ENCODE assay signal across 15 cellular contexts in the genomic region with DNA sequence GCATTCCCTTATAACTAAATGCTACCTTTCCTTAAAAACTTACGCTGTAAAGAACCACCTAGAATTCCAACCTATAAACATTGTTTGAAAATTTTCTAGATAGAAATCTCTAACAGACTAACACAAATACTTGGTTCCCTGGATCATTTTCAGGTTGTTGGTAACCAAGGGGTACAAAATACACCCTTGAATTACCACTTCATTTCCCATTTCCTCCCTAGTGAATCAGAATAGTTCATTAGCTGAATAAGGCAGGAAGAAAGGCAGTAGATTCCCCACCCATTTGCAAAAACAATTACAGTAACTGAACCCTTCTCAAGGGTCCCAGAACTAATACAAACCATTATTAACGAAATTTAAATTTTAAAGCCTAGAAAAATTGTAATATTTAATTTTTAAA. TPM values are rescaled to one million over a fixed set of nuclear protein-coding genes. Genes with fewer than 3 reads are reported as not detected.
A peak's percentile ranks its signal among the peaks of the same experiment; 100 is the strongest.
DNase-seq lines count a peak whose midpoint lies in the region; ATAC-seq, FAIRE-seq and TF ChIP-seq lines count a peak whose summit lies in the region.
"Had no signal": no experiment of that assay in that cellular context is flagged by ENCODE, and none has a peak within 500 bp of the region (broad histone marks: within the 10 kb centered on the region; RNA-seq: fewer than 3 reads in every experiment).

No MANE protein-coding gene starts in this region.

- peaks cover 35% of the 10 kb centered on the region; the same call in 1 of the 2 replicates for H4K20me1 ChIP-seq in SU-DHL-6 (ENCODE audit: low read depth, low read length)
- H4K20me1 ChIP-seq in endothelial cell of umbilical vein (replicated peaks; ENCODE audit: control insufficient read depth, extremely low read depth, insufficient read depth, low read length), result peaks cover 26% of the 10 kb centered on the region

- TF ChIP-seq POLR2A in endothelial cell of umbilical vein (IDR thresholded peaks at IDR 0.05; ENCODE audit: low read depth, low read length), result no peak
- no peak for TF ChIP-seq POLR2A in vagina (IDR thresholded peaks at IDR 0.05)

- H3K27me3 ChIP-seq in left ventricle myocardium inferior (ENCODE audit: low read depth), result no peaks in the 10 kb centered on the region
- H3K27me3 ChIP-seq in SU-DHL-6 (ENCODE audit: low read length), result no peaks in the 10 kb centered on the region
- H3K27me3 ChIP-seq in endothelial cell of umbilical vein (ENCODE audit: control insufficient read depth in 2 of 2, insufficient read depth in 2 of 2, low read length in 2 of 2), result no peaks in the 10 kb centered on the region
- no peaks in the 10 kb centered on the region for H3K27me3 ChIP-seq in vagina
- H3K27me3 ChIP-seq: SJCRH30 had no signal

- H3K9me3 ChIP-seq in left ventricle myocardium inferior (replicated peaks) (no peaks in the 10 kb centered on the region), SU-DHL-6 (ENCODE audit: insufficient read depth, low read length) (no peaks in the 10 kb centered on the region), endothelial cell of umbilical vein (replicated peaks; ENCODE audit: control insufficient read depth, insufficient read depth, low read length) (no peaks in the 10 kb centered on the region), vagina (no peaks in the 10 kb centered on the region)
- H3K9me3 ChIP-seq: SJCRH30 had no signal

- ATAC-seq in Right ventricle myocardium inferior, result no peak

- dilution Hi-C loops in endothelial cell of umbilical vein (cut with MboI; ENCODE audit: extremely low pct_ligation_motif_present, low sequenced_read_pairs), result no loop called here

- H3K4me1 ChIP-seq in left ventricle myocardium inferior (peaks cover 95% of the 10 kb centered on the region), endothelial cell of umbilical vein (ENCODE audit: control insufficient read depth, extremely low read depth, insufficient read depth, low read length) (peaks cover 39% of the 10 kb centered on the region), vagina (peaks cover 76% of the 10 kb centered on the region)

- intact Hi-C loops in left ventricle myocardium inferior (cut with micrococcal nuclease) (loop anchor here (10.0 kb wide), 1 partner anchor 147 kb away; no protein-coding TSS in a partner anchor), Right ventricle myocardium inferior (cut with DNase I) (loop anchor here (10.0 kb wide), 4 partner anchors 77 to 907 kb away; a partner anchor contains a TSS), endothelial cell of umbilical vein (cut with micrococcal nuclease) (no loop called here), vagina (cut with DNase I) (no loop called here)

- H3K79me2 ChIP-seq in SU-DHL-6 (ENCODE audit: insufficient read depth, low read length) (peaks cover 98% of the 10 kb centered on the region), endothelial cell of umbilical vein (ENCODE audit: control insufficient read depth, insufficient read depth, low read length) (peaks cover 98% of the 10 kb centered on the region)

- no peak overlapping the region for H2AFZ ChIP-seq in SU-DHL-6 (ENCODE audit: low read depth, low read length, severe bottlenecking)
- H2AFZ ChIP-seq in endothelial cell of umbilical vein (ENCODE audit: low read depth, low read length), result no peak overlapping the region

- H3K9me2 ChIP-seq in SU-DHL-6 (replicated peaks; ENCODE audit: insufficient read depth, low read length), result no peaks in the 10 kb centered on the region

- TF ChIP-seq CTCF in left ventricle myocardium inferior (IDR thresholded peaks at IDR 0.05; ENCODE audit: borderline replicate concordance) (no peak), SU-DHL-6 (IDR thresholded peaks at IDR 0.05; ENCODE audit: insufficient read depth, low read length, poor library complexity, severe bottlenecking) (no peak), endothelial cell of umbilical vein (IDR thresholded peaks at IDR 0.05; ENCODE audit: extremely low read depth in 1 of 2, insufficient read depth in 1 of 2, low read depth in 1 of 2, low read length in 2 of 2) (no peak), vagina (IDR thresholded peaks at IDR 0.05) (no peak)

- no peaks in the 10 kb centered on the region for H3K36me3 ChIP-seq in left ventricle myocardium inferior
- peaks cover 5% of the 10 kb centered on the region; the same call in 1 of the 2 replicates for H3K36me3 ChIP-seq in SU-DHL-6 (ENCODE audit: low read length)
- H3K36me3 ChIP-seq in endothelial cell of umbilical vein (ENCODE audit: control insufficient read depth in 2 of 2, extremely low read depth in 1 of 2, insufficient read depth in 2 of 2, low read length in 2 of 2), result no peaks in the 10 kb centered on the region
- no peaks in the 10 kb centered on the region for H3K36me3 ChIP-seq in vagina

- no peak for FAIRE-seq in endothelial cell of umbilical vein (lab: Jason Lieb, UNC)

- no TSS peak for BruUV-seq in endothelial cell of umbilical vein (replicated peaks; lab: Mats Ljungman, UMichigan)

- no peak for DNase-seq in left ventricle myocardium inferior
- no peak for DNase-seq in Right ventricle myocardium inferior (ENCODE audit: missing footprints)
- DNase-seq in endothelial cell of umbilical vein (ENCODE audit: low read depth, low spot score), result peak; percentile 8
- no peak for DNase-seq in COLO668 (lab: John Stamatoyannopoulos, UW; ENCODE audit: unreplicated experiment)
- DNase-seq in epidermal melanocyte (ENCODE audit: insufficient read length, low spot score), result no peak
- DNase-seq in vagina (ENCODE audit: extremely low spot score in 2 of 2), result no peak
- DNase-seq in stimulated activated CD8-positive, alpha-beta memory T cell treated with anti-CD3 and anti-CD28 coated beads, Interleukin-4, amount 100 ng/mL, for 48 hours, result no peak
- DNase-seq: aorta, EL, NCI-H187 treated with DMSO at 0.1 percent for 48 hours, NCI-H82, SJCRH30, trophoblast cell had no signal

- POLR2A ChIA-PET in endothelial cell of umbilical vein (lab: Charles Lee), result no interaction called here

- peak overlapping the region; percentile 75 for H3K4me2 ChIP-seq in SU-DHL-6 (ENCODE audit: low read depth, low read length, poor library complexity, severe bottlenecking)
- H3K4me2 ChIP-seq in endothelial cell of umbilical vein (ENCODE audit: insufficient read depth, low read length), result peak overlapping the region; percentile 97

- H3K27ac ChIP-seq in left ventricle myocardium inferior (replicated peaks) (peak overlapping the region; percentile 96), SU-DHL-6 (ENCODE audit: low read depth, low read length) (peak overlapping the region; percentile 86), endothelial cell of umbilical vein (ENCODE audit: insufficient read depth, low read depth, low read length) (no peak overlapping the region), vagina (no peak overlapping the region)
- H3K27ac ChIP-seq: SJCRH30, VCaP had no signal

- CTCF ChIA-PET in endothelial cell of umbilical vein (lab: Charles Lee), result interaction anchor here (1.3 to 1.5 kb wide), 2 partner anchors 14 to 15 kb away, joined by 3 to 5 read pairs; no protein-coding TSS in a partner anchor

- H3F3A ChIP-seq in SU-DHL-6 (ENCODE audit: insufficient read depth), result peaks cover 26% of the 10 kb centered on the region

- H3K9me1 ChIP-seq in endothelial cell of umbilical vein (replicated peaks; ENCODE audit: control insufficient read depth, extremely low read depth, insufficient read depth, low read length), result peaks cover 3% of the 10 kb centered on the region

- peak overlapping the region; percentile 73 for H3K9ac ChIP-seq in SU-DHL-6 (ENCODE audit: low read length)
- no peak overlapping the region for H3K9ac ChIP-seq in endothelial cell of umbilical vein (replicated peaks; ENCODE audit: extremely low read depth, insufficient read depth, low read length)

- peak overlapping the region; percentile 1 for H3K4me3 ChIP-seq in left ventricle myocardium inferior
- peak overlapping the region; percentile 63 for H3K4me3 ChIP-seq in SU-DHL-6 (ENCODE audit: insufficient read depth, low read length, poor library complexity, severe bottlenecking)
- H3K4me3 ChIP-seq in endothelial cell of umbilical vein (replicated peaks in 1 of 3; ENCODE audit: insufficient read depth in 1 of 3, low read depth in 1 of 3, low read length in 3 of 3), result no peak overlapping the region
- no peak overlapping the region for H3K4me3 ChIP-seq in vagina
- H3K4me3 ChIP-seq: SJCRH30 had no signal

TF ChIP-seq in endothelial cell of umbilical vein, 7 proteins besides CTCF, POLR2A, EP300 and RAD21:
- TF ChIP-seq FOS (IDR thresholded peaks at IDR 0.05; ENCODE audit: borderline replicate concordance, insufficient read depth, low read length) (no peak), GATA2 (IDR thresholded peaks at IDR 0.05; ENCODE audit: insufficient read depth, insufficient read length, low read depth, low read length) (no peak), MYC (IDR thresholded peaks at IDR 0.05; ENCODE audit: low read depth, low read length) (no peak), EZH2 (IDR thresholded peaks at IDR 0.05; ENCODE audit: borderline replicate concordance, low read depth, low read length, severe bottlenecking) (no peak)

RNA-seq across cellular contexts. Expression of a gene that starts 5.5 kb away (rescaled TPM):
- total RNA-seq in left ventricle myocardium inferior, result 17.2 TPM
- 20.5 TPM for total RNA-seq in Right ventricle myocardium inferior
- total RNA-seq in endothelial cell of umbilical vein, result 45.2 and 45.7 TPM in 2 replicates
- polyA plus RNA-seq in endothelial cell of umbilical vein, result 19.2 and 23.4 TPM in 2 replicates
- polyA plus RNA-seq in endothelial cell of umbilical vein (2011; cell fraction: cytosol; rRNA removed), result 31.6 and 35.1 TPM in 2 replicates
- polyA plus RNA-seq in endothelial cell of umbilical vein (2011; cell fraction: nucleus; rRNA removed), result 30.5 and 33.8 TPM in 2 replicates
- polyA plus RNA-seq in endothelial cell of umbilical vein (2012), result 37.5 and 43.2 TPM in 2 replicates
- polyA minus RNA-seq in endothelial cell of umbilical vein, result 59.8 and 64.0 TPM in 2 replicates
- 17.8 TPM for polyA minus RNA-seq in endothelial cell of umbilical vein (2011; cell fraction: cytosol; rRNA and poly(A)+ RNA removed)
- 52.4 and 64.0 TPM in 2 replicates for polyA minus RNA-seq in endothelial cell of umbilical vein (2011; cell fraction: nucleus; rRNA and poly(A)+ RNA removed)
- total RNA-seq in vagina, result 20.4 TPM

Comparison
In these comparisons a context has a peak if more than half of its experiments do, and no peak if none do; other contexts are left out.
1. H3K27ac ChIP-seq: peak in left ventricle myocardium inferior (single experiment) and SU-DHL-6 (single experiment); none in endothelial cell of umbilical vein (single experiment) and vagina (single experiment).
2. H3K4me3 ChIP-seq: peak in left ventricle myocardium inferior (single experiment) and SU-DHL-6 (single experiment); none in endothelial cell of umbilical vein (0 of 3) and vagina (0 of 2).
3. intact Hi-C loops: an anchor here in left ventricle myocardium inferior (10.0 kb wide) and Right ventricle myocardium inferior (10.0 kb wide); none called in endothelial cell of umbilical vein and vagina.